ENCODE assay signal across 11 cellular contexts in the genomic region with DNA sequence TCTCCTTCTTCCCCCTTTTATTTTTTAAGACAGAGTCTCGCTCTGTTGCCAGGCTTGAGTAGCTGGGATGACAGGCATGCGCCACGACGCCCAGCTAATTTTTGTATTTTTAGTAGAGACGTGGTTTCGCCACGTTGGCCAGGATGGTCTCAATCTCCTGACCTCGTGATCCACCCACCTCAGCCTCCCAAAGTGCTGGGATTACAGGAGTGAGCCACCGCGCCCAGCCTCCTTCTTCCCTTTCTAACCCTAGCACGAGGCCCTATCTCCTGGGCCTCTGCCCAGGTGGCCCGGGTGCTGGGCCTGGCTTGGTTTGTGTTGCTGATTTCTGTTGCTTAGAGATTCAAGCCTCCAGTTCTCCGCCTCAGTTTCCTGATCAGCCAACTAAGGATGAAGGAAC. TPM values are rescaled to one million over a fixed set of nuclear protein-coding genes. Genes with fewer than 3 reads are reported as not detected.
DNase-seq lines count a peak whose midpoint lies in the region; ATAC-seq and TF ChIP-seq lines count a peak whose summit lies in the region.
"Not testable (repeated sequence)": the region's sequence is repeated elsewhere in the genome, so short reads cannot be mapped to it uniquely, and the experiment has no call there.
"Had no signal": no experiment of that assay in that cellular context is flagged by ENCODE, and none has a peak within 500 bp of the region (broad histone marks: within the 10 kb centered on the region; RNA-seq: fewer than 3 reads in every experiment).

No MANE protein-coding gene starts in this region.

- POLR2A ChIA-PET in CD8-positive, alpha-beta T cell (lab: Charles Lee) = interaction anchor here (1.0 to 3.9 kb wide), 3 partner anchors 52 to 97 kb away, joined by 3 to 18 read pairs (median 4); no protein-coding TSS in a partner anchor
- POLR2A ChIA-PET in activated B cell treated with CpG ODN at 0.5 μM for 24 hours (lab: Charles Lee) = not testable (repeated sequence)
- POLR2A ChIA-PET in activated CD8-positive, alpha-beta T cell treated with anti-CD3 and anti-CD28 coated beads, Interleukin-2, amount 10 ng/mL, durations not matched to agents 7 days and 5 days (lab: Charles Lee) = interaction anchor here (0.7 to 1.8 kb wide), 4 partner anchors 18 to 86 kb away, joined by 3 to 6 read pairs (median 4); no protein-coding TSS in a partner anchor
- POLR2A ChIA-PET in naive thymus-derived CD4-positive, alpha-beta T cell (lab: Charles Lee) = interaction anchor here (1.2 to 1.5 kb wide), 2 partner anchors 56 to 78 kb away, joined by 3 to 4 read pairs; no protein-coding TSS in a partner anchor

- CTCF ChIA-PET in CD8-positive, alpha-beta T cell (lab: Charles Lee) = interaction anchor here (0.7 to 1.5 kb wide), 4 partner anchors 9 to 109 kb away, joined by 3 to 6 read pairs (median 3); no protein-coding TSS in a partner anchor
- CTCF ChIA-PET in activated B cell treated with CpG ODN at 0.5 μM for 24 hours (lab: Charles Lee) = not testable (repeated sequence)
- CTCF ChIA-PET in activated CD8-positive, alpha-beta T cell treated with anti-CD3 and anti-CD28 coated beads, Interleukin-2, amount 10 ng/mL, durations not matched to agents 7 days and 5 days (lab: Charles Lee) = interaction anchor here (1.0 to 1.1 kb wide), 2 partner anchors 49 to 59 kb away, joined by 3 read pairs; no protein-coding TSS in a partner anchor
- CTCF ChIA-PET in activated naive CD4-positive, alpha-beta T cell treated with anti-CD3 and anti-CD28 coated beads for 36 hours (lab: Charles Lee) = interaction anchor here (0.9 to 1.4 kb wide), 2 partner anchors 30 to 103 kb away, joined by 3 read pairs; no protein-coding TSS in a partner anchor
- CTCF ChIA-PET in naive thymus-derived CD4-positive, alpha-beta T cell (lab: Charles Lee) = interaction anchor here (1.0 to 1.2 kb wide), 2 partner anchors 30 to 106 kb away, joined by 4 read pairs; no protein-coding TSS in a partner anchor

- H3K4me1 Mint-ChIP-seq in CD8-positive, alpha-beta T cell (ENCODE audit: low read depth) = peaks cover 67% of the 10 kb centered on the region
- peaks cover 43% of the 10 kb centered on the region for H3K4me1 Mint-ChIP-seq in activated B cell treated with CpG ODN at 0.5 μM for 24 hours
- H3K4me1 Mint-ChIP-seq in activated CD8-positive, alpha-beta T cell treated with anti-CD3 and anti-CD28 coated beads, Interleukin-2, amount 10 ng/mL, durations not matched to agents 7 days and 5 days (ENCODE audit: low read depth) = peaks cover 65% of the 10 kb centered on the region
- peaks cover 47% of the 10 kb centered on the region for H3K4me1 Mint-ChIP-seq in activated naive CD4-positive, alpha-beta T cell treated with anti-CD3 and anti-CD28 coated beads for 36 hours (ENCODE audit: low read depth)
- peaks cover 33 to 61% (median 55%) of the 10 kb centered on the region in 7 donors for H3K4me1 Mint-ChIP-seq in naive thymus-derived CD4-positive, alpha-beta T cell

- peaks cover 63% of the 10 kb centered on the region for H3K36me3 Mint-ChIP-seq in CD8-positive, alpha-beta T cell
- H3K36me3 Mint-ChIP-seq in activated B cell treated with CpG ODN at 0.5 μM for 24 hours (ENCODE audit: low read depth) = not testable (repeated sequence)
- peaks cover 61% of the 10 kb centered on the region for H3K36me3 Mint-ChIP-seq in activated CD8-positive, alpha-beta T cell treated with anti-CD3 and anti-CD28 coated beads, Interleukin-2, amount 10 ng/mL, durations not matched to agents 7 days and 5 days (ENCODE audit: low read depth)
- H3K36me3 Mint-ChIP-seq in activated naive CD4-positive, alpha-beta T cell treated with anti-CD3 and anti-CD28 coated beads for 36 hours (ENCODE audit: low read depth) = peaks cover 66% of the 10 kb centered on the region
- H3K36me3 Mint-ChIP-seq in naive thymus-derived CD4-positive, alpha-beta T cell = peaks cover 5 to 51% (median 39%) of the 10 kb centered on the region in 5 donors

- 72 to 82% (median 77%) methylated on average over 13 of the region's 13 CpGs for WGBS in spleen, 5 donors

- peak overlapping the region; percentile 80 for H3K4me3 ChIP-seq in CD8-positive, alpha-beta T cell (ENCODE audit: low read depth, low read length)
- peak overlapping the region; percentile 96 for H3K4me3 ChIP-seq in effector memory CD4-positive, alpha-beta T cell (ENCODE audit: insufficient read depth, low read depth, low read length, poor library complexity, severe bottlenecking)
- H3K4me3 ChIP-seq in naive thymus-derived CD4-positive, alpha-beta T cell (ENCODE audit: low read length) = peak overlapping the region; percentile 83
- H3K4me3 ChIP-seq in spleen (peak overlapping the region in 5 of 8 donors; percentile 11 to 68 (median 46)), upper lobe of right lung (peak overlapping the region; percentile 36)

- not testable (repeated sequence) for TF ChIP-seq POLR2A in spleen (IDR thresholded peaks at IDR 0.05)

- not testable (repeated sequence) for H3K9me3 Mint-ChIP-seq in CD8-positive, alpha-beta T cell; activated B cell treated with CpG ODN at 0.5 μM for 24 hours; activated CD8-positive, alpha-beta T cell treated with anti-CD3 and anti-CD28 coated beads, Interleukin-2, amount 10 ng/mL, durations not matched to agents 7 days and 5 days (ENCODE audit: insufficient read depth); activated naive CD4-positive, alpha-beta T cell treated with anti-CD3 and anti-CD28 coated beads for 36 hours; naive thymus-derived CD4-positive, alpha-beta T cell

- TF ChIP-seq CTCF in CD8-positive, alpha-beta T cell (IDR thresholded peaks at IDR 0.05); activated B cell treated with CpG ODN at 0.5 μM for 24 hours (IDR thresholded peaks at IDR 0.05); spleen (IDR thresholded peaks at IDR 0.05 in 8 of 11, conservative IDR thresholded peaks at IDR 0.05 in 3 of 11); upper lobe of right lung (IDR thresholded peaks at IDR 0.05): not testable (repeated sequence)

- H3K27ac Mint-ChIP-seq in CD8-positive, alpha-beta T cell = peak overlapping the region; percentile 97
- peak overlapping the region; percentile 56 for H3K27ac Mint-ChIP-seq in activated B cell treated with CpG ODN at 0.5 μM for 24 hours
- peak overlapping the region; percentile 93 for H3K27ac Mint-ChIP-seq in activated CD8-positive, alpha-beta T cell treated with anti-CD3 and anti-CD28 coated beads, Interleukin-2, amount 10 ng/mL, durations not matched to agents 7 days and 5 days
- H3K27ac Mint-ChIP-seq in activated naive CD4-positive, alpha-beta T cell treated with anti-CD3 and anti-CD28 coated beads for 36 hours = peak overlapping the region; percentile 97
- peak overlapping the region; percentile 91 to 99 (median 96) for H3K27ac Mint-ChIP-seq in naive thymus-derived CD4-positive, alpha-beta T cell

- H3K27ac ChIP-seq in CD8-positive, alpha-beta T cell (ENCODE audit: low read depth, low read length) = peak overlapping the region; percentile 90
- H3K27ac ChIP-seq in effector memory CD4-positive, alpha-beta T cell (ENCODE audit: insufficient read depth, low read length, poor library complexity, severe bottlenecking) = peak overlapping the region; percentile 93
- H3K27ac ChIP-seq in naive thymus-derived CD4-positive, alpha-beta T cell (ENCODE audit: low read depth, low read length) = peak overlapping the region; percentile 96
- H3K27ac ChIP-seq in spleen = peak overlapping the region in 7 of 8 donors; percentile 20 to 87 (median 77)
- H3K27ac ChIP-seq in upper lobe of right lung = not testable (repeated sequence)

- not testable (repeated sequence) for H3K36me3 ChIP-seq in CD8-positive, alpha-beta T cell (ENCODE audit: insufficient read depth, low read length); spleen; upper lobe of right lung
- peaks cover 16% of the 10 kb centered on the region for H3K36me3 ChIP-seq in effector memory CD4-positive, alpha-beta T cell (ENCODE audit: control insufficient read depth, insufficient read depth, low read length)
- peaks cover 0 to 36% (median 4%) of the 10 kb centered on the region in 3 experiments for H3K36me3 ChIP-seq in naive thymus-derived CD4-positive, alpha-beta T cell (ENCODE audit: control insufficient read depth in 2 of 3, insufficient read depth in 3 of 3, low read length in 3 of 3)

- H3K4me1 ChIP-seq in CD8-positive, alpha-beta T cell (ENCODE audit: insufficient read depth, low read length) = peaks cover 55% of the 10 kb centered on the region
- H3K4me1 ChIP-seq in effector memory CD4-positive, alpha-beta T cell (ENCODE audit: control insufficient read depth, insufficient read depth, low read length, poor library complexity, severe bottlenecking) = peaks cover 37% of the 10 kb centered on the region
- H3K4me1 ChIP-seq in naive thymus-derived CD4-positive, alpha-beta T cell (ENCODE audit: control insufficient read depth in 2 of 2, insufficient read depth in 2 of 2, low read length in 2 of 2) = peaks cover 52 to 55% of the 10 kb centered on the region in 2 donors
- H3K4me1 ChIP-seq in spleen = peaks cover 18 to 64% (median 43%) of the 10 kb centered on the region in 6 donors
- H3K4me1 ChIP-seq in upper lobe of right lung = not testable (repeated sequence)

- not testable (repeated sequence) for DNase-seq in CD8-positive, alpha-beta T cell; activated B cell treated with CpG ODN at 0.5 μM for 24 hours; activated CD8-positive, alpha-beta T cell treated with anti-CD3 and anti-CD28 coated beads, Interleukin-2, amount 10 ng/mL, durations not matched to agents 7 days and 5 days; activated naive CD4-positive, alpha-beta T cell treated with anti-CD3 and anti-CD28 coated beads for 36 hours; effector memory CD4-positive, alpha-beta T cell; naive thymus-derived CD4-positive, alpha-beta T cell; spleen; upper lobe of right lung

- peak overlapping the region; percentile 96 for H3K4me3 Mint-ChIP-seq in CD8-positive, alpha-beta T cell
- not testable (repeated sequence) for H3K4me3 Mint-ChIP-seq in activated B cell treated with CpG ODN at 0.5 μM for 24 hours
- peak overlapping the region; percentile 85 for H3K4me3 Mint-ChIP-seq in activated CD8-positive, alpha-beta T cell treated with anti-CD3 and anti-CD28 coated beads, Interleukin-2, amount 10 ng/mL, durations not matched to agents 7 days and 5 days
- peak overlapping the region; percentile 89 for H3K4me3 Mint-ChIP-seq in activated naive CD4-positive, alpha-beta T cell treated with anti-CD3 and anti-CD28 coated beads for 36 hours
- peak overlapping the region; percentile 92 to 98 (median 96) for H3K4me3 Mint-ChIP-seq in naive thymus-derived CD4-positive, alpha-beta T cell

- H3K27me3 Mint-ChIP-seq in CD8-positive, alpha-beta T cell (ENCODE audit: low read depth); activated B cell treated with CpG ODN at 0.5 μM for 24 hours; activated CD8-positive, alpha-beta T cell treated with anti-CD3 and anti-CD28 coated beads, Interleukin-2, amount 10 ng/mL, durations not matched to agents 7 days and 5 days (ENCODE audit: low read depth); activated naive CD4-positive, alpha-beta T cell treated with anti-CD3 and anti-CD28 coated beads for 36 hours (ENCODE audit: low read depth); naive thymus-derived CD4-positive, alpha-beta T cell: not testable (repeated sequence)

- not testable (repeated sequence) for ATAC-seq in CD8-positive, alpha-beta T cell; activated B cell treated with CpG ODN at 0.5 μM for 24 hours (ENCODE audit: low read depth); activated CD8-positive, alpha-beta T cell treated with anti-CD3 and anti-CD28 coated beads, Interleukin-2, amount 10 ng/mL, durations not matched to agents 7 days and 5 days; naive thymus-derived CD4-positive, alpha-beta T cell; upper lobe of right lung

- intact Hi-C loops in CD8-positive, alpha-beta T cell (cut with DNase I, micrococcal nuclease); activated B cell treated with CpG ODN at 0.5 μM for 24 hours (cut with micrococcal nuclease); naive thymus-derived CD4-positive, alpha-beta T cell (cut with micrococcal nuclease); spleen (cut with DNase I; ENCODE audit: low total_unique reads); upper lobe of right lung (cut with DNase I): not testable (repeated sequence)
- intact Hi-C loops in activated naive CD4-positive, alpha-beta T cell treated with anti-CD3 and anti-CD28 coated beads for 36 hours (cut with micrococcal nuclease) = loop anchor here (1.0 kb wide), 1 partner anchor 12 kb away; no protein-coding TSS in a partner anchor

- H3K27me3 ChIP-seq in CD8-positive, alpha-beta T cell (ENCODE audit: insufficient read depth, low read length); effector memory CD4-positive, alpha-beta T cell (replicated peaks; ENCODE audit: control insufficient read depth, insufficient read depth, low read length, poor library complexity, severe bottlenecking); naive thymus-derived CD4-positive, alpha-beta T cell (ENCODE audit: control insufficient read depth in 2 of 2, insufficient read depth in 2 of 2, low read length in 2 of 2); spleen (replicated peaks in 1 of 7); upper lobe of right lung: not testable (repeated sequence)

- H3K9me3 ChIP-seq in CD8-positive, alpha-beta T cell (ENCODE audit: low read length); effector memory CD4-positive, alpha-beta T cell (ENCODE audit: control insufficient read depth, low read length); naive thymus-derived CD4-positive, alpha-beta T cell (ENCODE audit: control insufficient read depth in 2 of 3, low read length in 3 of 3); spleen; upper lobe of right lung: not testable (repeated sequence)

RNA-seq across cellular contexts. Expression of gene CD6, which starts 2.8 kb away (rescaled TPM):
- total RNA-seq in CD8-positive, alpha-beta T cell = 100 to 1,000 TPM; 765 to 793 TPM
- total RNA-seq in activated B cell treated with CpG ODN at 0.5 μM for 24 hours = 6.7 and 12.0 TPM in 2 replicates
- 100 to 1,000 TPM; 214 to 222 TPM for total RNA-seq in activated CD8-positive, alpha-beta T cell treated with anti-CD3 and anti-CD28 coated beads, Interleukin-2, amount 10 ng/mL, durations not matched to agents 7 days and 5 days
- 100 to 1,000 TPM; 227 to 234 TPM for total RNA-seq in activated naive CD4-positive, alpha-beta T cell treated with anti-CD3 and anti-CD28 coated beads for 36 hours
- total RNA-seq in naive thymus-derived CD4-positive, alpha-beta T cell = 100 to 1,000 TPM; 361 to 653 (median 430) TPM
- polyA plus RNA-seq in naive thymus-derived CD4-positive, alpha-beta T cell = 100 to 1,000 TPM; 195 to 303 TPM
- total RNA-seq in spleen = 10 to 100 TPM; 13.4 to 47.6 (median 31.4) TPM
- 10 to 100 TPM; 10.9 to 21.8 (median 20.3) TPM for polyA plus RNA-seq in spleen
- 3.9 TPM for total RNA-seq in upper lobe of right lung
- total RNA-seq: A673, H9 had no signal
- polyA plus RNA-seq: K562 had no signal

RNA-seq across cellular contexts. Expression of gene SLC15A3, which starts 22.3 kb away (rescaled TPM):
- total RNA-seq in CD8-positive, alpha-beta T cell = 1 to 10 TPM; 6.3 to 9.0 TPM
- 76.4 and 77.8 TPM in 2 replicates for total RNA-seq in activated B cell treated with CpG ODN at 0.5 μM for 24 hours
- 1 to 10 TPM; 2.0 to 2.2 TPM for total RNA-seq in activated CD8-positive, alpha-beta T cell treated with anti-CD3 and anti-CD28 coated beads, Interleukin-2, amount 10 ng/mL, durations not matched to agents 7 days and 5 days
- 1 to 10 TPM; 5.6 to 5.8 TPM for total RNA-seq in activated naive CD4-positive, alpha-beta T cell treated with anti-CD3 and anti-CD28 coated beads for 36 hours
- 100 to 1,000 TPM in 1 of 5 experiments, 10 to 100 TPM in 3, 1 to 10 TPM in 1; 2.9 to 101 (median 10.8) TPM for total RNA-seq in naive thymus-derived CD4-positive, alpha-beta T cell
- polyA plus RNA-seq in naive thymus-derived CD4-positive, alpha-beta T cell = 1 to 10 TPM in 1 of 2 donors, under 1 TPM in 1; 0.85 to 2.6 TPM
- 100 to 1,000 TPM in 4 of 7 donors, 10 to 100 TPM in 3; 62.9 to 133 (median 114) TPM for total RNA-seq in spleen
- 100 to 1,000 TPM in 2 of 3 donors, 10 to 100 TPM in 1; 83.8 to 139 (median 115) TPM for polyA plus RNA-seq in spleen
- total RNA-seq in upper lobe of right lung = 139 TPM
- total RNA-seq: A673 had no signal

RNA-seq across cellular contexts. Expression of gene TMEM132A, which starts 50.1 kb away (rescaled TPM):
- not detected for total RNA-seq in CD8-positive, alpha-beta T cell
- total RNA-seq in activated B cell treated with CpG ODN at 0.5 μM for 24 hours (8.2 and 8.7 TPM in 2 replicates), spleen (10 to 100 TPM in 4 of 7 donors, 1 to 10 TPM in 3; 5.6 to 15.6 (median 13.0) TPM), upper lobe of right lung (18.4 TPM)
- under 1 TPM; 0.37 to 0.47 TPM for total RNA-seq in activated CD8-positive, alpha-beta T cell treated with anti-CD3 and anti-CD28 coated beads, Interleukin-2, amount 10 ng/mL, durations not matched to agents 7 days and 5 days
- 1 to 10 TPM; 1.2 to 2.3 TPM for total RNA-seq in activated naive CD4-positive, alpha-beta T cell treated with anti-CD3 and anti-CD28 coated beads for 36 hours
- total RNA-seq in naive thymus-derived CD4-positive, alpha-beta T cell = under 1 TPM in 2 of 5 experiments, not detected in 3; 0.57 to 0.58 TPM
- not detected for polyA plus RNA-seq in naive thymus-derived CD4-positive, alpha-beta T cell
- polyA plus RNA-seq in spleen = 10 to 100 TPM in 1 of 3 donors, 1 to 10 TPM in 2; 5.7 to 11.4 (median 7.1) TPM

Comparison
In these comparisons a context has a peak if more than half of its experiments do, and no peak if none do; other contexts are left out.
1. H3K4me3 ChIP-seq: peak in every context shown above with its lines; median percentile 96 in effector memory CD4-positive, alpha-beta T cell; 83 in naive thymus-derived CD4-positive, alpha-beta T cell; 80 in CD8-positive, alpha-beta T cell; 46 in spleen; 36 in upper lobe of right lung.
2. RNA of gene CD6, which starts 2.8 kb away (total RNA-seq): 765 to 793 TPM in CD8-positive, alpha-beta T cell, 361 to 653 TPM in naive thymus-derived CD4-positive, alpha-beta T cell, 227 to 234 TPM in activated naive CD4-positive, alpha-beta T cell treated with anti-CD3 and anti-CD28 coated beads for 36 hours and 214 to 222 TPM in activated CD8-positive, alpha-beta T cell treated with anti-CD3 and anti-CD28 coated beads, Interleukin-2, amount 10 ng/mL, durations not matched to agents 7 days and 5 days; 13.4 to 47.6 TPM in spleen, 6.7 to 12.0 TPM in activated B cell treated with CpG ODN at 0.5 μM for 24 hours and 3.9 TPM in upper lobe of right lung (single experiment); every median in the first group is over 4 times any median in the second.
3. Peak in every context shown above with its lines, with median percentiles within 50 percentile points of each other: H3K27ac Mint-ChIP-seq.